12 cellular contexts compared by ENCODE assay signal in the genomic region with DNA sequence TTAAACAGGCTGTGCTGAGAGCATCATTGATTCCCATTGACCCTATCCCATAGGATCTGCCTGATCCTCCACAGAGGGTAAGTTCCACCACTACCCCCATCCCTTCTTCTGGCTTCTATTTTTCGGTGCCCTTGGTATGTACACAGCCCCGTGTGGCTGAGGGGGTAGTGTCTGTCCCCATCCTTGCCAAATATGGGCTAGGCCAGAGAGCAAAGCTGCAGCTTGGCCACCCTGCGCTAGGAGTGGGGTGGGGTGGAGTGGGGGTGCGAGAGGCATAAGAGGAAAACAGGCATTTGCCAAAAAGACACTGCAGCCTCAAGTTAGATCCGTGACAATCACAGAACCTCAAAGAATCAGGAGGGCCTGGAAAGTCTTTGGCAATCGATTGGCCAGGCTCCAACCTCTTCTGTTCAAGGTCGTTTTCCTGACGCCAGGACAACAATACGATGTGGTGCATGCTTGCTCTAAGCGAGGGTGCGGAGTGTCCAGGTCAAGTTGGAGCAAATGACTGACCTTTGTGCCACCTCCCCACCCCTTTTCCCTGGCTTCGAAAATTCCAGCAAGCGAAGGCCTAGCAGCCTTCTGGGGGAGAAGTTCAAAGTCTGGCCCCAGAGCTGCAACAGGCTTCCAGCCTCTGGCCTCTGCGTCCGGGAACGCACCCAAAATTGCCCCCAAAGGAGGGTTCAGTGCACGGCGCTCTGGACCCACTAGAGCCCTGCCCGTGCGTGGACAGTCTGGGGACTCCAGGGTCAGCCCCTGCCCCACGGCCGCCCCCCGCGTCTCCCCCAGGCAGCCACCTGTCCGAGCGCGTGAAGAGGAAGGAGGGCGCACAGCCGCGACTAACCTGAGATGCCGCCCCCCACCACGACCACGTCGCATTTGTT. TPM values are rescaled to one million over a fixed set of nuclear protein-coding genes. Genes with fewer than 3 reads are reported as not detected.
DNase-seq lines count a peak whose midpoint lies in the region; ATAC-seq, FAIRE-seq and TF ChIP-seq lines count a peak whose summit lies in the region.
"Had no signal": no experiment of that assay in that cellular context is flagged by ENCODE, and none has a peak within 500 bp of the region (broad histone marks: within the 10 kb centered on the region; RNA-seq: fewer than 3 reads in every experiment).

No MANE protein-coding gene starts in this region.

- no peak for TF ChIP-seq EP300 in transverse colon (IDR thresholded peaks at IDR 0.05; ENCODE audit: low read depth)

- 14 to 37% (median 34%) methylated on average over 12 to 34 of the region's 34 CpGs for WGBS in adrenal gland, 4 donors
- 0 to 62% methylated on average over 7 to 23 of the region's 34 CpGs for WGBS in transverse colon (ENCODE audit: low coverage in 1 of 2), 2 donors

- ATAC-seq in Right ventricle myocardium superior (ENCODE audit: poor library complexity) = peak; percentile 65
- ATAC-seq: Panc1 had no signal

- H3K4me1 ChIP-seq in adrenal gland (replicated peaks in 1 of 2) = no peaks in the 10 kb centered on the region
- no peaks in the 10 kb centered on the region for H3K4me1 ChIP-seq in muscle layer of colon (ENCODE audit: insufficient read depth, low read length)
- H3K4me1 ChIP-seq in transverse colon = peaks cover 0 to 3% (median 0%) of the 10 kb centered on the region in 4 donors

- in situ Hi-C loops in transverse colon (cut with MboI; ENCODE audit: low pct_ligation_motif_present in 1 of 4, low pct_unique_long_range_greater_than_20kb in 1 of 4, low sequenced_read_pairs in 3 of 4) = no loop called here

- H3K9me3 Mint-ChIP-seq in activated T-cell treated with anti-CD3 and anti-CD28 coated beads, Interleukin-2, amount 50 U/mL, for 24 hours = no peaks in the 10 kb centered on the region
- H3K9me3 Mint-ChIP-seq: activated B cell treated with CpG ODN at 0.5 μM for 24 hours; activated naive CD4-positive, alpha-beta T cell treated with anti-CD3 and anti-CD28 coated beads for 36 hours had no signal

- H3K27me3 ChIP-seq in adrenal gland = peaks cover 11% of the 10 kb centered on the region
- peaks cover 0 to 8% of the 10 kb centered on the region in 2 donors for H3K27me3 ChIP-seq in muscle layer of colon (ENCODE audit: control insufficient read depth in 1 of 2, insufficient read depth in 2 of 2, low read length in 2 of 2)
- H3K27me3 ChIP-seq in transverse colon = no peaks in the 10 kb centered on the region

- peak overlapping the region in 4 of 5 donors; percentile 59 to 84 (median 66) for H3K27ac ChIP-seq in adrenal gland
- H3K27ac ChIP-seq in muscle layer of colon (ENCODE audit: low read depth, low read length) = peak overlapping the region; percentile 29
- peak overlapping the region; percentile 54 to 75 (median 66) for H3K27ac ChIP-seq in transverse colon

- intact Hi-C loops in adrenal gland (cut with DNase I) = no loop called here
- intact Hi-C loops in Right ventricle myocardium superior (cut with DNase I) = no loop called here
- intact Hi-C loops in transverse colon (cut with DNase I; ENCODE audit: low total_unique reads) = no loop called here

- no peaks in the 10 kb centered on the region for H3K36me3 Mint-ChIP-seq in activated T-cell treated with anti-CD3 and anti-CD28 coated beads, Interleukin-2, amount 50 U/mL, for 24 hours (ENCODE audit: low read depth)

- DNase-seq in adrenal gland = peak; percentile 60 to 86 (median 76)
- DNase-seq in Right ventricle myocardium superior = no peak
- peak; percentile 10 for DNase-seq in transverse colon
- DNase-seq in activated T-cell treated with anti-CD3 and anti-CD28 coated beads, Interleukin-2, amount 50 U/mL, for 24 hours = no peak
- DNase-seq in GM12891 (ENCODE audit: insufficient read length, low spot score) = no peak
- DNase-seq in activated T-cell treated with anti-CD3 and anti-CD28 coated beads, Interleukin-2, amount 50 U/mL, for 48 hours = no peak
- no peak for DNase-seq in globus pallidus (ENCODE audit: low spot score)
- DNase-seq: activated B cell treated with CpG ODN at 0.5 μM for 24 hours, NCI-H1436 treated with DMSO at 0.1 percent for 48 hours had no signal

- TF ChIP-seq POLR2A in adrenal gland (IDR thresholded peaks at IDR 0.05) (no peak), transverse colon (IDR thresholded peaks at IDR 0.05) (no peak), GM12891 (IDR thresholded peaks at IDR 0.05; ENCODE audit: low read depth, low read length) (no peak)

- H3K4me3 ChIP-seq in adrenal gland (peak overlapping the region in 2 of 4 donors; percentile 40 to 55), muscle layer of colon (ENCODE audit: low read depth in 1 of 2, low read length in 2 of 2) (peak overlapping the region; percentile 38 to 40), transverse colon (peak overlapping the region; percentile 24 to 53 (median 31))

- no peak for FAIRE-seq in GM12891 (lab: Jason Lieb, UNC)

- peaks cover 69% of the 10 kb centered on the region for H3K27me3 Mint-ChIP-seq in activated T-cell treated with anti-CD3 and anti-CD28 coated beads, Interleukin-2, amount 50 U/mL, for 24 hours

- H3K4me1 Mint-ChIP-seq in activated T-cell treated with anti-CD3 and anti-CD28 coated beads, Interleukin-2, amount 50 U/mL, for 24 hours (ENCODE audit: low read depth) = peaks cover 6% of the 10 kb centered on the region

- no peaks in the 10 kb centered on the region for H3K36me3 ChIP-seq in adrenal gland (replicated peaks in 1 of 2)
- no peaks in the 10 kb centered on the region for H3K36me3 ChIP-seq in muscle layer of colon (ENCODE audit: insufficient read depth, low read length)
- no peaks in the 10 kb centered on the region for H3K36me3 ChIP-seq in transverse colon

- TF ChIP-seq CTCF in adrenal gland (IDR thresholded peaks at IDR 0.05) (no peak), transverse colon (IDR thresholded peaks at IDR 0.05) (no peak)

- no peak overlapping the region for H3K27ac Mint-ChIP-seq in activated T-cell treated with anti-CD3 and anti-CD28 coated beads, Interleukin-2, amount 50 U/mL, for 24 hours
- H3K27ac Mint-ChIP-seq: activated B cell treated with CpG ODN at 0.5 μM for 24 hours; activated naive CD4-positive, alpha-beta T cell treated with anti-CD3 and anti-CD28 coated beads for 36 hours had no signal

- H3K4me3 Mint-ChIP-seq in activated T-cell treated with anti-CD3 and anti-CD28 coated beads, Interleukin-2, amount 50 U/mL, for 24 hours = no peak overlapping the region
- H3K4me3 Mint-ChIP-seq: activated B cell treated with CpG ODN at 0.5 μM for 24 hours; activated naive CD4-positive, alpha-beta T cell treated with anti-CD3 and anti-CD28 coated beads for 36 hours had no signal

- no peaks in the 10 kb centered on the region for H3K9me3 ChIP-seq in adrenal gland (replicated peaks in 1 of 3)
- no peaks in the 10 kb centered on the region for H3K9me3 ChIP-seq in muscle layer of colon (ENCODE audit: low read length)
- no peaks in the 10 kb centered on the region for H3K9me3 ChIP-seq in transverse colon

- no peak overlapping the region for H3K9ac ChIP-seq in muscle layer of colon (ENCODE audit: low read length)

TF ChIP-seq in GM12891, 5 proteins besides CTCF, POLR2A, EP300 and RAD21:
- TF ChIP-seq SPI1 (IDR thresholded peaks at IDR 0.05; ENCODE audit: low read depth, low read length) = no peak
- TF ChIP-seq PAX5 (IDR thresholded peaks at IDR 0.05; ENCODE audit: insufficient read depth, low read length, severe bottlenecking) = no peak

RNA-seq across cellular contexts. Expression of a gene that starts 0.6 kb away (rescaled TPM):
- total RNA-seq in adrenal gland = 10 to 100 TPM; 27.9 to 90.0 (median 49.2) TPM
- 10 to 100 TPM; 16.5 to 49.4 (median 27.6) TPM for polyA plus RNA-seq in adrenal gland
- 133 TPM for total RNA-seq in Right ventricle myocardium superior
- total RNA-seq in transverse colon = 10 to 100 TPM in 2 of 4 donors, 1 to 10 TPM in 2; 2.4 to 44.9 (median 11.2) TPM
- not detected for polyA plus RNA-seq in GM12891 (2012; ENCODE audit: low read depth, missing spikeins)
- total RNA-seq: activated B cell treated with CpG ODN at 0.5 μM for 24 hours; activated naive CD4-positive, alpha-beta T cell treated with anti-CD3 and anti-CD28 coated beads for 36 hours had no signal

Comparison
In these comparisons a context has a peak if more than half of its experiments do, and no peak if none do; other contexts are left out.
1. DNase-seq: peak in adrenal gland (7 of 7) and transverse colon (single experiment); none in Right ventricle myocardium superior (single experiment), activated T-cell treated with anti-CD3 and anti-CD28 coated beads, Interleukin-2, amount 50 U/mL, for 24 hours (single experiment), GM12891 (single experiment), activated T-cell treated with anti-CD3 and anti-CD28 coated beads, Interleukin-2, amount 50 U/mL, for 48 hours (0 of 2) and globus pallidus (single experiment).
2. Peak in every context shown above with its lines, with median percentiles within 50 percentile points of each other: H3K27ac ChIP-seq.